ENCODE assay signal across 8 cellular contexts in genomic region chr1:212284744-212285684, GRCh38. TPM values are rescaled to one million over a fixed set of nuclear protein-coding genes. Genes with fewer than 3 reads are reported as not detected.
DNase-seq lines count a peak whose midpoint lies in the region; ATAC-seq, FAIRE-seq and TF ChIP-seq lines count a peak whose summit lies in the region.

Gene PPP2R5A (plus strand): TSS chr1:212285410. CDS start chr1:212286111, 701 bp downstream.

- peak; percentile 92 to 94 for TF ChIP-seq POLR2A in gastrocnemius medialis (IDR thresholded peaks at IDR 0.05)

- TF ChIP-seq CTCF in 22Rv1 (IDR thresholded peaks at IDR 0.05): peak; percentile 49
- peak in 1 of 2 experiments; percentile 30 for TF ChIP-seq CTCF in brain (conservative IDR thresholded peaks at IDR 0.05)
- TF ChIP-seq CTCF in gastrocnemius medialis (IDR thresholded peaks at IDR 0.05 in 4 of 5, conservative IDR thresholded peaks at IDR 0.05 in 1 of 5): peak in 3 of 5 experiments; percentile 22 to 41 (median 29)

- H3K4me1 Mint-ChIP-seq in brain: peaks cover 38% of the 10 kb centered on the region

- H3K36me3 ChIP-seq in gastrocnemius medialis: no peaks in the 10 kb centered on the region

- H3K27me3 Mint-ChIP-seq in brain: peaks cover 25% of the 10 kb centered on the region

- peaks cover 22 to 30% of the 10 kb centered on the region in 2 donors for H3K4me1 ChIP-seq in gastrocnemius medialis

- H3K4me3 ChIP-seq in gastrocnemius medialis: peak within 1 kb of the TSS; percentile 81 to 91 (median 88)

- H3K4me3 Mint-ChIP-seq in brain: peak within 1 kb of the TSS; percentile 91 to 99 (median 97)

- H3K27ac ChIP-seq in 22Rv1 (peak within 1 kb of the TSS; percentile 83), gastrocnemius medialis (peak within 1 kb of the TSS; percentile 91 to 99 (median 98))

- H3K9me3 ChIP-seq in gastrocnemius medialis: no peaks in the 10 kb centered on the region

- in situ Hi-C loops in gastrocnemius medialis (cut with MboI; ENCODE audit: low sequenced_read_pairs in 4 of 4): loop anchor here in 1 of 4 donors (5.0 kb wide), 1 partner anchor 213 kb away; no protein-coding TSS in a partner anchor

- H3K27me3 ChIP-seq in gastrocnemius medialis: no peaks in the 10 kb centered on the region

- peak; percentile 98 for FAIRE-seq in TTC549 (lab: Jason Lieb, UNC)

- H3K27ac Mint-ChIP-seq in brain: peak within 1 kb of the TSS; percentile 95 to 98 (median 96)

- intact Hi-C loops in gastrocnemius medialis (cut with DNase I; ENCODE audit: low total_unique reads): loop anchor here (1.0 to 10.0 kb wide), 7 partner anchors 122 to 450 kb away; partner anchors contain the start of genes ATF3, DTL, INTS7 and LPGAT1

- peak; percentile 86 for ATAC-seq in GM18517 (IDR thresholded peaks at IDR 0.05; ENCODE audit: unreplicated experiment)
- peak; percentile 86 for ATAC-seq in HG03060 (IDR thresholded peaks at IDR 0.05; ENCODE audit: low read depth, unreplicated experiment)
- ATAC-seq in gastrocnemius medialis: peak; percentile 83 to 87

- H3K9me3 Mint-ChIP-seq in brain: peaks cover 0 to 3% (median 0%) of the 10 kb centered on the region in 5 experiments

- no peaks in the 10 kb centered on the region for H3K36me3 Mint-ChIP-seq in brain

- peak; percentile 99 for DNase-seq in NCI-H2107 (lab: John Stamatoyannopoulos, UW)
- peak; percentile 90 for DNase-seq in iPS DF 4.7 (ENCODE audit: extremely low read depth, low spot score)
- peak; percentile 99 for DNase-seq in gastrocnemius medialis

RNA-seq across cellular contexts. Expression of gene PPP2R5A, which starts in this region (rescaled TPM):
- polyA plus RNA-seq in brain (ENCODE audit: insufficient read depth, low read depth, low replicate concordance): 13.5 TPM
- total RNA-seq in gastrocnemius medialis: 10 to 100 TPM; 33.3 to 50.5 (median 37.5) TPM

Comparison
In these comparisons a context has a peak if more than half of its experiments do, and no peak if none do; other contexts are left out.
1. Peak in every context shown above with its lines: DNase-seq, ATAC-seq, H3K4me3 ChIP-seq and H3K27ac ChIP-seq.